ENCODE assay signal across 8 cellular contexts in genomic region chr3:119676771-119677640, GRCh38. TPM values are rescaled to one million over a fixed set of nuclear protein-coding genes. Genes with fewer than 3 reads are reported as not detected.
DNase-seq lines count a peak whose midpoint lies in the region; ATAC-seq and TF ChIP-seq lines count a peak whose summit lies in the region.

Gene COX17, minus strand, starts transcription at chr3:119677406. Its CDS starts 96 bp downstream, at chr3:119677310.

- peak within 1 kb of the TSS; percentile 94 for H3K27ac Mint-ChIP-seq in chondrocyte (ENCODE audit: unreplicated experiment)

- no peaks in the 10 kb centered on the region for H3K9me3 Mint-ChIP-seq in chondrocyte (ENCODE audit: low read depth)

- H3K4me3 ChIP-seq in kidney epithelial cell (ENCODE audit: low read depth, low read length) = peak within 1 kb of the TSS; percentile 88

- H3K27me3 ChIP-seq in kidney epithelial cell (ENCODE audit: control insufficient read depth, insufficient read depth, low read length) = no peaks in the 10 kb centered on the region

- TF ChIP-seq CTCF in chondrocyte (IDR thresholded peaks at IDR 0.05) (no peak), kidney epithelial cell (IDR thresholded peaks at IDR 0.05; ENCODE audit: insufficient read depth, low read length, poor library complexity, severe bottlenecking) (no peak)

- no peaks in the 10 kb centered on the region for H3K36me3 ChIP-seq in kidney epithelial cell (ENCODE audit: control insufficient read depth, insufficient read depth, low read length)

- H3K4me1 Mint-ChIP-seq in chondrocyte (ENCODE audit: low read depth) = peaks cover 23% of the 10 kb centered on the region

- H3K36me3 Mint-ChIP-seq in chondrocyte (ENCODE audit: low read depth) = peaks cover 5% of the 10 kb centered on the region

- DNase-seq in AG20443 (ENCODE audit: low spot score) (peak; percentile 97), NCI-H510A treated with DMSO at 0.1 percent for 48 hours (lab: John Stamatoyannopoulos, UW) (peak; percentile 93), chondrocyte (ENCODE audit: low spot score) (peak; percentile 95), kidney epithelial cell (ENCODE audit: low read depth) (peak; percentile 91)
- peak; percentile 86 to 91 for DNase-seq in activated CD4-positive, alpha-beta T cell treated with anti-CD3 and anti-CD28 coated beads for 24 hours (ENCODE audit: low read depth in 2 of 2)
- DNase-seq in stimulated activated CD4-positive, alpha-beta T cell treated with anti-CD3 and anti-CD28 coated beads, Interleukin-15, amount 100 ng/mL, for 48 hours (ENCODE audit: low read depth in 2 of 2) = peak; percentile 92 to 93

- peak within 1 kb of the TSS; percentile 96 for H3K4me3 Mint-ChIP-seq in chondrocyte (ENCODE audit: unreplicated experiment)

- ATAC-seq in HG03439 (IDR thresholded peaks at IDR 0.05; ENCODE audit: unreplicated experiment) = peak; percentile 90

- TF ChIP-seq POLR2A in GM19193 (IDR thresholded peaks at IDR 0.05; ENCODE audit: extremely low read depth, insufficient read depth, insufficient read length) = peak; percentile 83

- H3K27me3 Mint-ChIP-seq in chondrocyte (ENCODE audit: low read depth) = no peaks in the 10 kb centered on the region

RNA-seq across cellular contexts. Expression of gene COX17, which starts in this region (rescaled TPM):
- total RNA-seq in chondrocyte = 19.9 to 23.7 TPM (median 21.1 TPM) in 3 replicates
- total RNA-seq in kidney epithelial cell = 17.9 and 27.4 TPM in 2 replicates

Comparison
In these comparisons a context has a peak if more than half of its experiments do, and no peak if none do; other contexts are left out.
1. Peak in every context shown above with its lines: DNase-seq, ATAC-seq and H3K4me3 ChIP-seq.